Comparison of ENCODE assay signal across 14 cellular contexts in the genomic region with DNA sequence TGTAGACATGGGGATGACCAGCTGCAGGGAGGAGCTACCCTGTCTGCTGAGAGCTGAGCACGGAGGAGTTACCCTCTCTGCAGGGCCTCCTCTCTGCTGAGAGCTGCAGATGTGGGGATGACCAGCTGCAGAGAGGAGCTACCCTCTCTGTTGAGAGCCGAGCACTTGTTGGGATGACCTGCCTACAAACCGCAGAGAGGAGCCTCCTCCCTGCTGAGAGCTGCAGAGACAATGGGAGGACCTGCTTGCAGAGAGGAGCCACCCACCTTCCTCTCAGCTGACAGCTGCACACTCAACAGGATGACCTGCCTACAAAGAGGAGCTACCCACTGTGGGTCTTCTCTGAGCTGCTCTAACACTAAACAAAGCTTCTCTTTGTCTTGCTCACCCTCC. TPM values are rescaled to one million over a fixed set of nuclear protein-coding genes. Genes with fewer than 3 reads are reported as not detected.
DNase-seq lines count a peak whose midpoint lies in the region; ATAC-seq and TF ChIP-seq lines count a peak whose summit lies in the region.
"Had no signal": no experiment of that assay in that cellular context is flagged by ENCODE, and none has a peak within 500 bp of the region (broad histone marks: within the 10 kb centered on the region; RNA-seq: fewer than 3 reads in every experiment).

No MANE protein-coding gene starts in this region.

- H3K9me3 Mint-ChIP-seq in activated CD4-positive, alpha-beta T cell treated with anti-CD3 and anti-CD28 coated beads for 36 hours (ENCODE audit: low read depth), result no peaks in the 10 kb centered on the region
- H3K9me3 Mint-ChIP-seq in activated CD4-positive, alpha-beta T cell treated with anti-CD3 and anti-CD28 coated beads, Interleukin-2, amount 10 ng/mL, durations not matched to agents 7 days and 5 days, result no peaks in the 10 kb centered on the region
- no peaks in the 10 kb centered on the region for H3K9me3 Mint-ChIP-seq in CD4-positive, CD25-positive, alpha-beta regulatory T cell
- H3K9me3 Mint-ChIP-seq in naive thymus-derived CD4-positive, alpha-beta T cell, result no peaks in the 10 kb centered on the region
- H3K9me3 Mint-ChIP-seq: HFFc6 had no signal

- H3K36me3 ChIP-seq in CD4-positive, CD25-positive, alpha-beta regulatory T cell (ENCODE audit: control insufficient read depth, insufficient read depth, low read length), result no peaks in the 10 kb centered on the region
- H3K36me3 ChIP-seq in naive thymus-derived CD4-positive, alpha-beta T cell (ENCODE audit: control insufficient read depth in 2 of 3, insufficient read depth in 3 of 3, low read length in 3 of 3), result peaks cover 0 to 20% (median 0%) of the 10 kb centered on the region in 3 experiments
- H3K36me3 ChIP-seq in MM.1S (replicated peaks; ENCODE audit: insufficient read depth, low read length), result no peaks in the 10 kb centered on the region

- no peak overlapping the region for H3K4me3 Mint-ChIP-seq in activated CD4-positive, alpha-beta T cell treated with anti-CD3 and anti-CD28 coated beads for 36 hours
- H3K4me3 Mint-ChIP-seq in activated CD4-positive, alpha-beta T cell treated with anti-CD3 and anti-CD28 coated beads, Interleukin-2, amount 10 ng/mL, durations not matched to agents 7 days and 5 days, result no peak overlapping the region
- H3K4me3 Mint-ChIP-seq in CD4-positive, CD25-positive, alpha-beta regulatory T cell, result no peak overlapping the region
- H3K4me3 Mint-ChIP-seq in naive thymus-derived CD4-positive, alpha-beta T cell, result no peak overlapping the region
- H3K4me3 Mint-ChIP-seq: HFFc6 had no signal

- POLR2A ChIA-PET in activated CD4-positive, alpha-beta T cell treated with anti-CD3 and anti-CD28 coated beads for 36 hours (lab: Charles Lee), result no interaction called here
- POLR2A ChIA-PET in activated CD4-positive, alpha-beta T cell treated with anti-CD3 and anti-CD28 coated beads, Interleukin-2, amount 10 ng/mL, durations not matched to agents 7 days and 5 days (lab: Charles Lee), result no interaction called here
- POLR2A ChIA-PET in naive thymus-derived CD4-positive, alpha-beta T cell (lab: Charles Lee), result no interaction called here

- ATAC-seq in activated CD4-positive, alpha-beta T cell treated with anti-CD3 and anti-CD28 coated beads for 36 hours, result no peak
- ATAC-seq in CD4-positive, CD25-positive, alpha-beta regulatory T cell (ENCODE audit: low read depth in 2 of 2), result no peak
- peak; percentile 26 for ATAC-seq in naive thymus-derived CD4-positive, alpha-beta T cell

- H3K27me3 Mint-ChIP-seq in activated CD4-positive, alpha-beta T cell treated with anti-CD3 and anti-CD28 coated beads for 36 hours, result no peaks in the 10 kb centered on the region
- H3K27me3 Mint-ChIP-seq in activated CD4-positive, alpha-beta T cell treated with anti-CD3 and anti-CD28 coated beads, Interleukin-2, amount 10 ng/mL, durations not matched to agents 7 days and 5 days, result no peaks in the 10 kb centered on the region
- no peaks in the 10 kb centered on the region for H3K27me3 Mint-ChIP-seq in CD4-positive, CD25-positive, alpha-beta regulatory T cell
- H3K27me3 Mint-ChIP-seq in naive thymus-derived CD4-positive, alpha-beta T cell, result no peaks in the 10 kb centered on the region

- no peak for TF ChIP-seq CTCF in MM.1S (IDR thresholded peaks at IDR 0.05; ENCODE audit: low read length)

- in situ Hi-C loops in SK-MEL-5 (cut with HindIII; ENCODE audit: low pct_unique_long_range_greater_than_20kb, low sequenced_read_pairs), result no loop called here

- H3K9me3 ChIP-seq in CD4-positive, CD25-positive, alpha-beta regulatory T cell (ENCODE audit: control insufficient read depth in 2 of 2, low read length in 2 of 2), result no peaks in the 10 kb centered on the region
- no peaks in the 10 kb centered on the region for H3K9me3 ChIP-seq in naive thymus-derived CD4-positive, alpha-beta T cell (ENCODE audit: control insufficient read depth in 2 of 3, low read length in 3 of 3)
- H3K9me3 ChIP-seq in MM.1S (replicated peaks; ENCODE audit: insufficient read depth, low read length), result no peaks in the 10 kb centered on the region

- intact Hi-C loops in activated CD4-positive, alpha-beta T cell treated with anti-CD3 and anti-CD28 coated beads for 36 hours (cut with DNase I, micrococcal nuclease), result no loop called here
- intact Hi-C loops in naive thymus-derived CD4-positive, alpha-beta T cell (cut with micrococcal nuclease), result no loop called here

- H3F3A ChIP-seq in MM.1S (ENCODE audit: insufficient read depth, low read length), result no peaks in the 10 kb centered on the region

- H2AFZ ChIP-seq in MM.1S (ENCODE audit: low read length), result no peak overlapping the region

- no peaks in the 10 kb centered on the region for H4K20me1 ChIP-seq in MM.1S (ENCODE audit: insufficient read depth, low read length)
- H4K20me1 ChIP-seq: BLaER1 had no signal

- DNase-seq in activated CD4-positive, alpha-beta T cell treated with anti-CD3 and anti-CD28 coated beads for 36 hours, result no peak
- no peak for DNase-seq in activated CD4-positive, alpha-beta T cell treated with anti-CD3 and anti-CD28 coated beads, Interleukin-2, amount 10 ng/mL, durations not matched to agents 7 days and 5 days
- DNase-seq in CD4-positive, CD25-positive, alpha-beta regulatory T cell, result peak in 1 of 3 donors; percentile 19
- DNase-seq in SK-MEL-5 (ENCODE audit: low read depth, low spot score), result peak; percentile 57
- no peak for DNase-seq in naive thymus-derived CD4-positive, alpha-beta T cell
- no peak for DNase-seq in LoVo (ENCODE audit: low spot score)
- no peak for DNase-seq in MM.1S
- DNase-seq: 8988T, AML-193, Calu3, DMS 273 treated with DMSO at 0.1 percent for 48 hours, HCEC 1CT, HFFc6 had no signal

- H3K4me1 Mint-ChIP-seq in activated CD4-positive, alpha-beta T cell treated with anti-CD3 and anti-CD28 coated beads for 36 hours, result no peaks in the 10 kb centered on the region
- peaks cover 2% of the 10 kb centered on the region for H3K4me1 Mint-ChIP-seq in activated CD4-positive, alpha-beta T cell treated with anti-CD3 and anti-CD28 coated beads, Interleukin-2, amount 10 ng/mL, durations not matched to agents 7 days and 5 days
- peaks cover under 1 to 9% (median 2%) of the 10 kb centered on the region in 4 donors for H3K4me1 Mint-ChIP-seq in CD4-positive, CD25-positive, alpha-beta regulatory T cell
- H3K4me1 Mint-ChIP-seq in naive thymus-derived CD4-positive, alpha-beta T cell, result peaks cover 0 to 9% (median 2%) of the 10 kb centered on the region in 7 donors

- CTCF ChIA-PET in activated CD4-positive, alpha-beta T cell treated with anti-CD3 and anti-CD28 coated beads for 36 hours (lab: Charles Lee), result interaction anchor here (0.7 to 1.5 kb wide), 3 partner anchors 11 to 1568 kb away, joined by 3 to 4 read pairs (median 3); no protein-coding TSS in a partner anchor
- CTCF ChIA-PET in activated CD4-positive, alpha-beta T cell treated with anti-CD3 and anti-CD28 coated beads, Interleukin-2, amount 10 ng/mL, durations not matched to agents 7 days and 5 days (lab: Charles Lee), result no interaction called here
- CTCF ChIA-PET in naive thymus-derived CD4-positive, alpha-beta T cell (lab: Charles Lee), result interaction anchor here (0.8 kb wide), 1 partner anchor 9 kb away, joined by 3 read pairs; no protein-coding TSS in a partner anchor

- H3K4me1 ChIP-seq in CD4-positive, CD25-positive, alpha-beta regulatory T cell (ENCODE audit: control insufficient read depth, insufficient read depth, low read length, poor library complexity, severe bottlenecking), result no peaks in the 10 kb centered on the region
- H3K4me1 ChIP-seq in naive thymus-derived CD4-positive, alpha-beta T cell (ENCODE audit: control insufficient read depth in 2 of 2, insufficient read depth in 2 of 2, low read length in 2 of 2), result no peaks in the 10 kb centered on the region
- no peaks in the 10 kb centered on the region for H3K4me1 ChIP-seq in MM.1S (ENCODE audit: low read length)
- H3K4me1 ChIP-seq: BLaER1 had no signal

- H3K27ac ChIP-seq in CD4-positive, CD25-positive, alpha-beta regulatory T cell (ENCODE audit: insufficient read depth, low read length, poor library complexity, severe bottlenecking), result no peak overlapping the region
- no peak overlapping the region for H3K27ac ChIP-seq in naive thymus-derived CD4-positive, alpha-beta T cell (ENCODE audit: low read depth, low read length)
- H3K27ac ChIP-seq in MM.1S (ENCODE audit: low read length), result no peak overlapping the region
- H3K27ac ChIP-seq: BLaER1 had no signal

- H3K4me2 ChIP-seq in MM.1S (ENCODE audit: low read depth, low read length), result no peak overlapping the region
- H3K4me2 ChIP-seq: BLaER1 had no signal

- H3K9ac ChIP-seq in MM.1S (ENCODE audit: low read length), result no peak overlapping the region
- H3K9ac ChIP-seq: BLaER1 had no signal

- no peak overlapping the region for H3K4me3 ChIP-seq in CD4-positive, CD25-positive, alpha-beta regulatory T cell (ENCODE audit: low read depth, low read length)
- no peak overlapping the region for H3K4me3 ChIP-seq in naive thymus-derived CD4-positive, alpha-beta T cell (ENCODE audit: low read length)
- no peak overlapping the region for H3K4me3 ChIP-seq in MM.1S (ENCODE audit: low read length)
- H3K4me3 ChIP-seq: BLaER1 had no signal

- peaks cover 7% of the 10 kb centered on the region for H3K36me3 Mint-ChIP-seq in activated CD4-positive, alpha-beta T cell treated with anti-CD3 and anti-CD28 coated beads for 36 hours (ENCODE audit: low read depth)
- H3K36me3 Mint-ChIP-seq in activated CD4-positive, alpha-beta T cell treated with anti-CD3 and anti-CD28 coated beads, Interleukin-2, amount 10 ng/mL, durations not matched to agents 7 days and 5 days (ENCODE audit: low read depth), result no peaks in the 10 kb centered on the region
- peaks cover 6% of the 10 kb centered on the region for H3K36me3 Mint-ChIP-seq in CD4-positive, CD25-positive, alpha-beta regulatory T cell
- peaks cover 0 to 20% (median 12%) of the 10 kb centered on the region in 5 donors for H3K36me3 Mint-ChIP-seq in naive thymus-derived CD4-positive, alpha-beta T cell

- no peaks in the 10 kb centered on the region for H3K27me3 ChIP-seq in CD4-positive, CD25-positive, alpha-beta regulatory T cell (ENCODE audit: control insufficient read depth, insufficient read depth, low read length)
- no peaks in the 10 kb centered on the region for H3K27me3 ChIP-seq in naive thymus-derived CD4-positive, alpha-beta T cell (ENCODE audit: control insufficient read depth in 2 of 2, insufficient read depth in 2 of 2, low read length in 2 of 2)
- no peaks in the 10 kb centered on the region for H3K27me3 ChIP-seq in MM.1S (replicated peaks; ENCODE audit: insufficient read depth, low read length)
- H3K27me3 ChIP-seq: BLaER1 had no signal

- 0 out of 2 replicates have a peak, but pooled peaks cover 3% of the 10 kb centered on the region for H3K79me2 ChIP-seq in MM.1S (ENCODE audit: low read length)

- peak overlapping the region; percentile 29 for H3K27ac Mint-ChIP-seq in activated CD4-positive, alpha-beta T cell treated with anti-CD3 and anti-CD28 coated beads for 36 hours
- no peak overlapping the region for H3K27ac Mint-ChIP-seq in activated CD4-positive, alpha-beta T cell treated with anti-CD3 and anti-CD28 coated beads, Interleukin-2, amount 10 ng/mL, durations not matched to agents 7 days and 5 days
- peak overlapping the region; percentile 15 to 59 (median 41) for H3K27ac Mint-ChIP-seq in CD4-positive, CD25-positive, alpha-beta regulatory T cell
- peak overlapping the region in 1 of 9 donors; percentile 76 for H3K27ac Mint-ChIP-seq in naive thymus-derived CD4-positive, alpha-beta T cell
- H3K27ac Mint-ChIP-seq: HFFc6 had no signal

- no peaks in the 10 kb centered on the region for H3K9me2 ChIP-seq in MM.1S (replicated peaks; ENCODE audit: insufficient read depth, low read length)

RNA-seq across cellular contexts. Expression of gene TMEM38B, which starts 19.6 kb away (rescaled TPM):
- 10 to 100 TPM; 14.5 to 24.8 TPM for total RNA-seq in activated CD4-positive, alpha-beta T cell treated with anti-CD3 and anti-CD28 coated beads for 36 hours
- 10 to 100 TPM in 1 of 2 experiments, 1 to 10 TPM in 1; 8.7 to 14.2 TPM for total RNA-seq in activated CD4-positive, alpha-beta T cell treated with anti-CD3 and anti-CD28 coated beads, Interleukin-2, amount 10 ng/mL, durations not matched to agents 7 days and 5 days
- 10.6 TPM for total RNA-seq in CD4-positive, CD25-positive, alpha-beta regulatory T cell
- 10 to 100 TPM; 11.0 to 22.2 (median 19.2) TPM for polyA plus RNA-seq in CD4-positive, CD25-positive, alpha-beta regulatory T cell
- 37.7 and 45.6 TPM in 2 replicates for total RNA-seq in SK-MEL-5 (2014; rRNA removed; shearing (Covaris generic))
- 45.5 and 48.6 TPM in 2 replicates for polyA plus RNA-seq in SK-MEL-5 (2015; cell fraction: cytosol; rRNA removed)
- 5.9 and 6.0 TPM in 2 replicates for polyA plus RNA-seq in SK-MEL-5 (2015; cell fraction: nucleus; rRNA removed)
- total RNA-seq in naive thymus-derived CD4-positive, alpha-beta T cell, result 10 to 100 TPM in 4 of 5 experiments, 1 to 10 TPM in 1; 5.8 to 21.0 (median 15.2) TPM
- 10 to 100 TPM; 20.4 to 31.4 TPM for polyA plus RNA-seq in naive thymus-derived CD4-positive, alpha-beta T cell

RNA-seq across cellular contexts. Expression of gene TAL2, which starts 51.7 kb away (rescaled TPM):
- not detected for total RNA-seq in activated CD4-positive, alpha-beta T cell treated with anti-CD3 and anti-CD28 coated beads for 36 hours
- not detected for total RNA-seq in activated CD4-positive, alpha-beta T cell treated with anti-CD3 and anti-CD28 coated beads, Interleukin-2, amount 10 ng/mL, durations not matched to agents 7 days and 5 days
- total RNA-seq in CD4-positive, CD25-positive, alpha-beta regulatory T cell, result not detected
- not detected for polyA plus RNA-seq in CD4-positive, CD25-positive, alpha-beta regulatory T cell
- not detected in 2 replicates for total RNA-seq in SK-MEL-5 (2014; rRNA removed; shearing (Covaris generic))
- polyA plus RNA-seq in SK-MEL-5 (2015; cell fraction: cytosol; rRNA removed), result not detected in 2 replicates
- 0.52 and 0.62 TPM in 2 replicates for polyA plus RNA-seq in SK-MEL-5 (2015; cell fraction: nucleus; rRNA removed)
- under 1 TPM in 1 of 5 experiments, not detected in 4; 0.36 TPM for total RNA-seq in naive thymus-derived CD4-positive, alpha-beta T cell
- not detected for polyA plus RNA-seq in naive thymus-derived CD4-positive, alpha-beta T cell
- total RNA-seq: Calu3, HFFc6 had no signal
